Comparison of ENCODE assay signal across 14 cellular contexts in genomic region chr5:55540525-55540924, GRCh38. TPM values are rescaled to one million over a fixed set of nuclear protein-coding genes. Genes with fewer than 3 reads are reported as not detected.
DNase-seq lines count a peak whose midpoint lies in the region; ATAC-seq and TF ChIP-seq lines count a peak whose summit lies in the region.
"Had no signal": no experiment of that assay in that cellular context is flagged by ENCODE, and none has a peak within 500 bp of the region (broad histone marks: within the 10 kb centered on the region; RNA-seq: fewer than 3 reads in every experiment).

No MANE protein-coding gene starts in this region.

- no peak for TF ChIP-seq CTCF in DOHH2 (IDR thresholded peaks at IDR 0.05; ENCODE audit: low read depth, low read length, poor library complexity, severe bottlenecking)
- no peak for TF ChIP-seq CTCF in MM.1S (IDR thresholded peaks at IDR 0.05; ENCODE audit: low read length)

- ATAC-seq in GM18868 (IDR thresholded peaks at IDR 0.05; ENCODE audit: unreplicated experiment), result peak; percentile 48
- ATAC-seq in activated naive CD8-positive, alpha-beta T cell treated with anti-CD3 and anti-CD28 coated beads, Interleukin-2, amount 10 ng/mL, durations not matched to agents 7 days and 5 days (ENCODE audit: low read depth), result peak; percentile 35
- ATAC-seq in stimulated activated effector memory CD8-positive, alpha-beta T cell treated with anti-CD3 and anti-CD28 coated beads, Interleukin-12 subunit alpha, Interleukin-12 subunit beta, amount 100 ng/mL, for 72 hours, result no peak

- H3K9me3 ChIP-seq in DOHH2 (ENCODE audit: control insufficient read depth, insufficient read depth, low read length) (no peaks in the 10 kb centered on the region), MM.1S (replicated peaks; ENCODE audit: insufficient read depth, low read length) (no peaks in the 10 kb centered on the region), MG63 (no peaks in the 10 kb centered on the region)
- H3K9me3 ChIP-seq: neutrophil, thyroid gland had no signal

- H3K9ac ChIP-seq in MM.1S (ENCODE audit: low read length), result peak overlapping the region; percentile 19; the same call in 1 of the 2 replicates

- POLR2A ChIA-PET in activated naive CD8-positive, alpha-beta T cell treated with anti-CD3 and anti-CD28 coated beads, Interleukin-2, amount 10 ng/mL, durations not matched to agents 7 days and 5 days (lab: Charles Lee), result interaction anchor here (2.1 kb wide), 1 partner anchor 59 kb away, joined by 8 read pairs; no protein-coding TSS in a partner anchor

- no peaks in the 10 kb centered on the region for H3K36me3 Mint-ChIP-seq in activated naive CD8-positive, alpha-beta T cell treated with anti-CD3 and anti-CD28 coated beads, Interleukin-2, amount 10 ng/mL, durations not matched to agents 7 days and 5 days
- no peaks in the 10 kb centered on the region for H3K36me3 Mint-ChIP-seq in stimulated activated effector memory CD8-positive, alpha-beta T cell treated with anti-CD3 and anti-CD28 coated beads, Interleukin-12 subunit alpha, Interleukin-12 subunit beta, amount 100 ng/mL, for 72 hours

- H3K4me2 ChIP-seq in DOHH2 (ENCODE audit: low read length) (peak overlapping the region; percentile 74), MM.1S (ENCODE audit: low read depth, low read length) (peak overlapping the region; percentile 54)

- H3K36me3 ChIP-seq in DOHH2 (ENCODE audit: control insufficient read depth, low read length) (no peaks in the 10 kb centered on the region), MM.1S (replicated peaks; ENCODE audit: insufficient read depth, low read length) (no peaks in the 10 kb centered on the region), MG63 (no peaks in the 10 kb centered on the region)
- H3K36me3 ChIP-seq: neutrophil, thyroid gland had no signal

- H3K4me1 ChIP-seq in DOHH2 (ENCODE audit: control insufficient read depth, low read length) (peaks cover 43% of the 10 kb centered on the region), MM.1S (ENCODE audit: low read length) (peaks cover 28% of the 10 kb centered on the region)
- H3K4me1 ChIP-seq: thyroid gland had no signal

- peak overlapping the region; percentile 74 for H3K4me3 Mint-ChIP-seq in activated naive CD8-positive, alpha-beta T cell treated with anti-CD3 and anti-CD28 coated beads, Interleukin-2, amount 10 ng/mL, durations not matched to agents 7 days and 5 days
- no peak overlapping the region for H3K4me3 Mint-ChIP-seq in stimulated activated effector memory CD8-positive, alpha-beta T cell treated with anti-CD3 and anti-CD28 coated beads, Interleukin-12 subunit alpha, Interleukin-12 subunit beta, amount 100 ng/mL, for 72 hours

- H4K20me1 ChIP-seq in DOHH2 (ENCODE audit: control insufficient read depth, insufficient read depth, low read depth, low read length) (no peaks in the 10 kb centered on the region), MM.1S (ENCODE audit: insufficient read depth, low read length) (no peaks in the 10 kb centered on the region)

- H3K27me3 Mint-ChIP-seq in activated naive CD8-positive, alpha-beta T cell treated with anti-CD3 and anti-CD28 coated beads, Interleukin-2, amount 10 ng/mL, durations not matched to agents 7 days and 5 days, result no peaks in the 10 kb centered on the region

- H3K9me2 ChIP-seq in DOHH2 (replicated peaks; ENCODE audit: control insufficient read depth, low read length), result no peaks in the 10 kb centered on the region
- no peaks in the 10 kb centered on the region for H3K9me2 ChIP-seq in MM.1S (replicated peaks; ENCODE audit: insufficient read depth, low read length)

- DNase-seq in MM.1S (peak; percentile 39), midbrain (lab: John Stamatoyannopoulos, UW) (no peak), MG63 (no peak), Ammon's horn (ENCODE audit: low spot score) (no peak)
- DNase-seq in activated naive CD8-positive, alpha-beta T cell treated with anti-CD3 and anti-CD28 coated beads, Interleukin-2, amount 10 ng/mL, durations not matched to agents 7 days and 5 days, result no peak
- no peak for DNase-seq in stimulated activated effector memory CD8-positive, alpha-beta T cell treated with anti-CD3 and anti-CD28 coated beads, Interleukin-12 subunit alpha, Interleukin-12 subunit beta, amount 100 ng/mL, for 72 hours (ENCODE audit: low spot score in 2 of 2)
- DNase-seq: anterior cingulate cortex, dermis blood vessel endothelial cell, small intestine, thyroid gland had no signal

- no peaks in the 10 kb centered on the region for H3K9me3 Mint-ChIP-seq in activated naive CD8-positive, alpha-beta T cell treated with anti-CD3 and anti-CD28 coated beads, Interleukin-2, amount 10 ng/mL, durations not matched to agents 7 days and 5 days
- H3K9me3 Mint-ChIP-seq in stimulated activated effector memory CD8-positive, alpha-beta T cell treated with anti-CD3 and anti-CD28 coated beads, Interleukin-12 subunit alpha, Interleukin-12 subunit beta, amount 100 ng/mL, for 72 hours, result no peaks in the 10 kb centered on the region

- H2AFZ ChIP-seq in MM.1S (ENCODE audit: low read length), result peak overlapping the region; percentile 26; the same call in 1 of the 2 replicates

- H3K27ac Mint-ChIP-seq in activated naive CD8-positive, alpha-beta T cell treated with anti-CD3 and anti-CD28 coated beads, Interleukin-2, amount 10 ng/mL, durations not matched to agents 7 days and 5 days, result peak overlapping the region; percentile 92
- H3K27ac Mint-ChIP-seq in stimulated activated effector memory CD8-positive, alpha-beta T cell treated with anti-CD3 and anti-CD28 coated beads, Interleukin-12 subunit alpha, Interleukin-12 subunit beta, amount 100 ng/mL, for 72 hours, result no peak overlapping the region

- H3F3A ChIP-seq in DOHH2 (ENCODE audit: control insufficient read depth, insufficient read depth) (peaks cover 15% of the 10 kb centered on the region), MM.1S (ENCODE audit: insufficient read depth, low read length) (peaks cover 14% of the 10 kb centered on the region)

- H3K4me3 ChIP-seq in DOHH2 (ENCODE audit: low read length), result peak overlapping the region; percentile 57
- H3K4me3 ChIP-seq in MM.1S (ENCODE audit: low read length), result peak overlapping the region; percentile 19; the same call in 1 of the 2 replicates
- H3K4me3 ChIP-seq in MG63, result no peak overlapping the region
- H3K4me3 ChIP-seq: lung, thyroid gland had no signal

- H3K27me3 ChIP-seq in DOHH2 (ENCODE audit: control insufficient read depth, low read length) (no peaks in the 10 kb centered on the region), MM.1S (replicated peaks; ENCODE audit: insufficient read depth, low read length) (no peaks in the 10 kb centered on the region), MG63 (no peaks in the 10 kb centered on the region)
- H3K27me3 ChIP-seq: thyroid gland had no signal

- peaks cover 40% of the 10 kb centered on the region for H3K4me1 Mint-ChIP-seq in activated naive CD8-positive, alpha-beta T cell treated with anti-CD3 and anti-CD28 coated beads, Interleukin-2, amount 10 ng/mL, durations not matched to agents 7 days and 5 days
- peaks cover 3% of the 10 kb centered on the region for H3K4me1 Mint-ChIP-seq in stimulated activated effector memory CD8-positive, alpha-beta T cell treated with anti-CD3 and anti-CD28 coated beads, Interleukin-12 subunit alpha, Interleukin-12 subunit beta, amount 100 ng/mL, for 72 hours

- H3K79me2 ChIP-seq in DOHH2 (ENCODE audit: control insufficient read depth, low read length) (no peaks in the 10 kb centered on the region), MM.1S (ENCODE audit: low read length) (no peaks in the 10 kb centered on the region)

- H3K27ac ChIP-seq in DOHH2 (ENCODE audit: low read depth, low read length) (peak overlapping the region; percentile 28), MM.1S (ENCODE audit: low read length) (peak overlapping the region; percentile 47; the same call in 1 of the 2 replicates)
- H3K27ac ChIP-seq: neutrophil, thyroid gland had no signal

RNA-seq across cellular contexts. Expression of gene PLPP1, which starts 5.8 kb away (rescaled TPM):
- total RNA-seq in activated naive CD8-positive, alpha-beta T cell treated with anti-CD3 and anti-CD28 coated beads, Interleukin-2, amount 10 ng/mL, durations not matched to agents 7 days and 5 days, result 10 to 100 TPM; 25.9 to 27.8 TPM
- total RNA-seq in MG63 (2014; rRNA removed; shearing (Covaris generic); ENCODE audit: low replicate concordance), result 12.8 and 16.6 TPM in 2 replicates
